Comparison of ENCODE assay signal across 6 cellular contexts in the genomic region with DNA sequence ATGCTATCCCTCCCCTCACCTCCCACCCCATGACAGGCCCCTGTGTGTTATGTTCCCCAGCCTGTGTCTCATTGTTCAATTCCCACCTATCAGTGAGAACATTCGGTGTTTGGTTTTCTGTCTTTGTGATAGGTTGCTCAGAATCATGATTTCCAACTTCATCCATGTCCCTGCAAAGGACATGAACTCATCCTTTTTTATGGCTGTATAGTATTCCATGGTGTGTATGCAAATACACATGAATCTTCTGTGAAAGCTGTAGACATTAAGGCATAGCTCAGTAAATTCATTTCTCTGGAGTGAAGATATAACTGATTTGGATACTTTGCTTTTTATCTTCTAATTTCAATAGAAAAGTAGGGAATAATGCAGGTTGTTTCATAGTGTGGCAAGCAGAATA.
"Had no signal": no experiment of that assay in that cellular context is flagged by ENCODE, and none has a peak within 500 bp of the region (broad histone marks: within the 10 kb centered on the region; RNA-seq: fewer than 3 reads in every experiment).

No MANE protein-coding gene starts in this region.

- H3K4me2 ChIP-seq: KMS-11 had no signal

- FAIRE-seq: HepG2, HTR-8/SVneo had no signal

- ATAC-seq: HepG2 had no signal

- H3K9ac ChIP-seq: KMS-11 had no signal

- H3K27ac ChIP-seq: HL-60, KMS-11 had no signal

- DNase-seq: Karpas-422, KBM-7 had no signal
